Comparison of ENCODE assay signal across 16 cellular contexts in the genomic region with DNA sequence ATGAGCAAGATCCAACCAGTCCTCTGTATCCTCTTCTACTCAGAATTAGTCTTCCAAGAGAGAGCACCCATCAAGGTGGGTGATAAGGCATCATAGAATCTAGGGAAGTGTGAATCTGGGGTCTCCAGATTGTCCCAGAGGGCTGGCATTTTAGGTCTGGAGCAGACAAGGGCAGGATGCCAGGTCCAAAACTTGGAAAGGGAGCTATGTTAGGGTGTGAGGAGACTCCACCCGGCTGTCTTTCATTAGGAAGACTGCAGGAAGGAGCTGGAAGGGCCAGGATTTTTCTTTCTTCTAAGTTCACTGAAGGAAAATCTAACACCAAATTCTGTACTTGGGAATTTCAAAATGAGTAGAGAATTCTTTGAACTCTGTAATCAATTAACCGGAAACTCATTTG.
A peak's percentile ranks its signal among the peaks of the same experiment; 100 is the strongest.
DNase-seq lines count a peak whose midpoint lies in the region; ATAC-seq, FAIRE-seq and TF ChIP-seq lines count a peak whose summit lies in the region.
"Had no signal": no experiment of that assay in that cellular context is flagged by ENCODE, and none has a peak within 500 bp of the region (broad histone marks: within the 10 kb centered on the region; RNA-seq: fewer than 3 reads in every experiment).

No MANE protein-coding gene starts in this region.

- H3K9me3 ChIP-seq in keratinocyte (ENCODE audit: control insufficient read depth, low read depth, low read length) (no peaks in the 10 kb centered on the region), subcutaneous abdominal adipose tissue (ENCODE audit: control insufficient read depth in 5 of 5, low read length in 5 of 5) (no peaks in the 10 kb centered on the region)
- H3K9me3 ChIP-seq: tibial nerve had no signal

- DNase-seq in NCI-H446 (lab: John Stamatoyannopoulos, UW) (peak; percentile 22 to 56), NCI-H446 treated with DMSO at 0.1 percent for 48 hours (lab: John Stamatoyannopoulos, UW) (no peak), keratinocyte (ENCODE audit: low read depth, low spot score) (no peak), NOMO-1 treated with dmso at 0.1 percent for 144 hours (lab: John Stamatoyannopoulos, UW; ENCODE audit: unreplicated experiment) (no peak)
- DNase-seq in activated T-helper 1 cell treated with anti-CD3 and anti-CD28 coated beads, Interleukin-12 subunit alpha, Interleukin-12 subunit beta, Interleukin-2, Interleukin-4 antibody, amounts not matched to agents 30 ng/mL and 10 ng/mL and 1 ng/mL, durations not matched to agents 14 hours and 24 hours and 36 hours (ENCODE audit: low spot score), result no peak
- DNase-seq: activated CD4-positive, alpha-beta T cell treated with anti-CD3 and anti-CD28 coated beads, Interleukin-2, amount 10 ng/mL, durations not matched to agents 7 days and 5 days; activated effector memory CD4-positive, alpha-beta T cell treated with Interleukin-2 at 50 U/mL for 16 hours; DND-41; NCI-H2171 treated with DMSO at 0.1 percent for 48 hours had no signal

- H3K27me3 ChIP-seq in keratinocyte (ENCODE audit: control insufficient read depth, extremely low read depth, insufficient read depth, low read length) (no peaks in the 10 kb centered on the region), subcutaneous abdominal adipose tissue (ENCODE audit: control insufficient read depth in 5 of 5, insufficient read depth in 4 of 5, low read length in 5 of 5) (no peaks in the 10 kb centered on the region)
- H3K27me3 ChIP-seq: tibial nerve had no signal

- H4K20me1 ChIP-seq in keratinocyte (ENCODE audit: control insufficient read depth, extremely low read depth, insufficient read depth, low read length), result peaks cover under 1% of the 10 kb centered on the region

- intact Hi-C loops in activated T-helper 1 cell treated with anti-CD3 and anti-CD28 coated beads, Interleukin-12 subunit alpha, Interleukin-12 subunit beta, Interleukin-2, Interleukin-4 antibody, amounts not matched to agents 30 ng/mL and 10 ng/mL and 1 ng/mL, durations not matched to agents 14 hours and 24 hours and 36 hours (cut with micrococcal nuclease), result loop anchor here (5.0 to 10.0 kb wide), 2 partner anchors 213 to 319 kb away; no protein-coding TSS in a partner anchor

- H2AFZ ChIP-seq in keratinocyte (ENCODE audit: control insufficient read depth, low read length), result no peak overlapping the region

- no peak for TF ChIP-seq CTCF in keratinocyte (optimal IDR thresholded peaks at IDR 0.05 in 1 of 3, IDR thresholded peaks at IDR 0.05 in 1 of 3, conservative IDR thresholded peaks at IDR 0.05 in 1 of 3; ENCODE audit: extremely low read depth in 1 of 3, insufficient read depth in 2 of 3, low read length in 3 of 3)

- no peak overlapping the region for H3K4me3 ChIP-seq in keratinocyte (ENCODE audit: control insufficient read depth in 2 of 3, extremely low read depth in 1 of 3, insufficient read depth in 2 of 3, low read depth in 1 of 3, low read length in 3 of 3)
- H3K4me3 ChIP-seq in subcutaneous abdominal adipose tissue (ENCODE audit: low read depth in 1 of 5, low read length in 5 of 5), result no peak overlapping the region
- H3K4me3 ChIP-seq: GM12878, tibial nerve had no signal

- peak overlapping the region; percentile 20 for H3K27ac ChIP-seq in keratinocyte (ENCODE audit: control insufficient read depth, insufficient read depth, low read length)
- H3K27ac ChIP-seq in subcutaneous abdominal adipose tissue (ENCODE audit: low read depth, low read length), result peak overlapping the region; percentile 33

- H3K9me3 Mint-ChIP-seq in activated T-helper 1 cell treated with anti-CD3 and anti-CD28 coated beads, Interleukin-12 subunit alpha, Interleukin-12 subunit beta, Interleukin-2, Interleukin-4 antibody, amounts not matched to agents 30 ng/mL and 10 ng/mL and 1 ng/mL, durations not matched to agents 14 hours and 24 hours and 36 hours, result no peaks in the 10 kb centered on the region
- H3K9me3 Mint-ChIP-seq: activated CD4-positive, alpha-beta T cell treated with anti-CD3 and anti-CD28 coated beads, Interleukin-2, amount 10 ng/mL, durations not matched to agents 7 days and 5 days had no signal

- H3K36me3 ChIP-seq in keratinocyte (ENCODE audit: control insufficient read depth in 2 of 2, extremely low read depth in 1 of 2, insufficient read depth in 2 of 2, low read length in 2 of 2) (peaks cover 2 to 7% of the 10 kb centered on the region in 2 experiments), subcutaneous abdominal adipose tissue (ENCODE audit: control insufficient read depth in 5 of 5, insufficient read depth in 5 of 5, low read length in 5 of 5) (no peaks in the 10 kb centered on the region)
- H3K36me3 ChIP-seq: tibial nerve had no signal

- peaks cover 37% of the 10 kb centered on the region for H3K79me2 ChIP-seq in keratinocyte (ENCODE audit: control insufficient read depth, insufficient read depth, low read length)

- H3K4me2 ChIP-seq in keratinocyte (ENCODE audit: control insufficient read depth, extremely low read depth, insufficient read depth, low read depth, low read length), result peak overlapping the region; percentile 41

- H3K27me3 Mint-ChIP-seq in activated T-helper 1 cell treated with anti-CD3 and anti-CD28 coated beads, Interleukin-12 subunit alpha, Interleukin-12 subunit beta, Interleukin-2, Interleukin-4 antibody, amounts not matched to agents 30 ng/mL and 10 ng/mL and 1 ng/mL, durations not matched to agents 14 hours and 24 hours and 36 hours (ENCODE audit: insufficient read depth), result no peaks in the 10 kb centered on the region
- H3K27me3 Mint-ChIP-seq: activated CD4-positive, alpha-beta T cell treated with anti-CD3 and anti-CD28 coated beads, Interleukin-2, amount 10 ng/mL, durations not matched to agents 7 days and 5 days had no signal

- H3K4me1 Mint-ChIP-seq in activated T-helper 1 cell treated with anti-CD3 and anti-CD28 coated beads, Interleukin-12 subunit alpha, Interleukin-12 subunit beta, Interleukin-2, Interleukin-4 antibody, amounts not matched to agents 30 ng/mL and 10 ng/mL and 1 ng/mL, durations not matched to agents 14 hours and 24 hours and 36 hours (ENCODE audit: low read depth), result peaks cover 47% of the 10 kb centered on the region

- FAIRE-seq in keratinocyte (lab: Jason Lieb, UNC), result no peak
- FAIRE-seq: A204.1, GM12878 had no signal

- dilution Hi-C loops in keratinocyte (cut with MboI; ENCODE audit: extremely low pct_ligation_motif_present, low sequenced_read_pairs), result no loop called here

- ATAC-seq in GM19035 (IDR thresholded peaks at IDR 0.05; ENCODE audit: unreplicated experiment), result no peak
- ATAC-seq in GM21360 (IDR thresholded peaks at IDR 0.05; ENCODE audit: unreplicated experiment), result no peak
- ATAC-seq: esophagus mucosa, GM12878 had no signal

- no peak overlapping the region for H3K4me3 Mint-ChIP-seq in activated T-helper 1 cell treated with anti-CD3 and anti-CD28 coated beads, Interleukin-12 subunit alpha, Interleukin-12 subunit beta, Interleukin-2, Interleukin-4 antibody, amounts not matched to agents 30 ng/mL and 10 ng/mL and 1 ng/mL, durations not matched to agents 14 hours and 24 hours and 36 hours
- H3K4me3 Mint-ChIP-seq: activated CD4-positive, alpha-beta T cell treated with anti-CD3 and anti-CD28 coated beads, Interleukin-2, amount 10 ng/mL, durations not matched to agents 7 days and 5 days had no signal

- H3K36me3 Mint-ChIP-seq in activated T-helper 1 cell treated with anti-CD3 and anti-CD28 coated beads, Interleukin-12 subunit alpha, Interleukin-12 subunit beta, Interleukin-2, Interleukin-4 antibody, amounts not matched to agents 30 ng/mL and 10 ng/mL and 1 ng/mL, durations not matched to agents 14 hours and 24 hours and 36 hours (ENCODE audit: low read depth), result peaks cover 16% of the 10 kb centered on the region

- H3K9ac ChIP-seq in keratinocyte (ENCODE audit: control insufficient read depth, extremely low read depth, insufficient read depth, low read length) (no peak overlapping the region), subcutaneous abdominal adipose tissue (ENCODE audit: low read length in 5 of 5) (no peak overlapping the region)

- H3K9me1 ChIP-seq in keratinocyte (ENCODE audit: control insufficient read depth, extremely low read depth, insufficient read depth, low read length), result no peaks in the 10 kb centered on the region

- peak overlapping the region; percentile 55 for H3K27ac Mint-ChIP-seq in activated T-helper 1 cell treated with anti-CD3 and anti-CD28 coated beads, Interleukin-12 subunit alpha, Interleukin-12 subunit beta, Interleukin-2, Interleukin-4 antibody, amounts not matched to agents 30 ng/mL and 10 ng/mL and 1 ng/mL, durations not matched to agents 14 hours and 24 hours and 36 hours
- H3K27ac Mint-ChIP-seq: activated CD4-positive, alpha-beta T cell treated with anti-CD3 and anti-CD28 coated beads, Interleukin-2, amount 10 ng/mL, durations not matched to agents 7 days and 5 days had no signal

- peaks cover 51% of the 10 kb centered on the region for H3K4me1 ChIP-seq in keratinocyte (ENCODE audit: control insufficient read depth, extremely low read depth, insufficient read depth, low read length)
- H3K4me1 ChIP-seq in subcutaneous abdominal adipose tissue (ENCODE audit: control insufficient read depth in 5 of 5, insufficient read depth in 5 of 5, low read length in 5 of 5), result peaks cover 6 to 50% (median 43%) of the 10 kb centered on the region in 5 donors

Comparison
In these comparisons a context has a peak if more than half of its experiments do, and no peak if none do; other contexts are left out.
1. DNase-seq: peak in NCI-H446 (2 of 2); none in NCI-H446 treated with DMSO at 0.1 percent for 48 hours (single experiment), activated T-helper 1 cell treated with anti-CD3 and anti-CD28 coated beads, Interleukin-12 subunit alpha, Interleukin-12 subunit beta, Interleukin-2, Interleukin-4 antibody, amounts not matched to agents 30 ng/mL and 10 ng/mL and 1 ng/mL, durations not matched to agents 14 hours and 24 hours and 36 hours (single experiment), keratinocyte (single experiment) and NOMO-1 treated with dmso at 0.1 percent for 144 hours (single experiment).